ENCODE assay signal across 9 cellular contexts in the genomic region with DNA sequence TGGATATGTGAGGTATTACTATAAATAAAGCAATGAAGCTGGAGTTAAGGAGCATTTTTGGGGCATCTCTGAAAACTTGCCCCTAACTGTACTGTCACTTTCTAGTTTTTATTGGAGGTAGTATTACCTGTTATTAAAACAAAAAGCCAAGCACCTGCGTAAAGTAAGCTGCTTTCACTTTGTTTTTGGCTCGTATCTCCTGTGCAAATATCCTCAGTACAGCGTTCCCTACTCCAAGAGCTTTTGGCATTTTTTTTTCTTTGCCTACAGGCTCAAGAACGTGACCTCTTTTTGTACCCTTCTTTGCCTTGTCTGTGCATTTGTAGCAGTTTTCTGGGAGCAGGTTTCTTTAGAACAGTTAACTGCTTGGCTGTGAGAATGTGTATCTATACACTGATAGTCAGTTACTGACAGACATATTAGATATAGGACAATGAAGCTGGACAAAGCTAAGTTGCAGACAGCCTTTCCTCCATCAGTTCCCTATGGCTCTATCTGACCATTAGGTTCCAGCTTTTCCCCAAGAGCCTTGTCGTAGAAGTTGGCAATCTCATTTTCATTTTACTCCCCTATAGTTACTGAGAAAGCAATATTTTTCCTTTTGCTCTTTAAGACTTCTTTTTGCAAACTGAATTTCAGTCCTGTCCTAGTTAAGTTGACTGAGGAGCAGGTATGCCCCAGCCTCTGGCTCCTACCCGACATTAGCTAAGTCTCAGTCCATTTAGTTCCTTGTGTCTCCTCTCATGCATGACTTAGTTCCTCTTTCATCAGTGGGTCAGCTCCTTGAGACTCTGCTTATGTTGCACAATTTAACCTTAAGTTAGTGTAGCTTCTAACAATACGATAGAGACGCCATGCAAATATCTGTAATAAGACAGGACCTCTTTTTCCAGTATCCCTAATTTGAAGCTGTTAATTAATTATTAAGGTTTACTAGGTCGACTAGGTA. TPM values are rescaled to one million over a fixed set of nuclear protein-coding genes. Genes with fewer than 3 reads are reported as not detected.
A peak's percentile ranks its signal among the peaks of the same experiment; 100 is the strongest.
DNase-seq lines count a peak whose midpoint lies in the region; ATAC-seq, FAIRE-seq and TF ChIP-seq lines count a peak whose summit lies in the region.
"Had no signal": no experiment of that assay in that cellular context is flagged by ENCODE, and none has a peak within 500 bp of the region (broad histone marks: within the 10 kb centered on the region; RNA-seq: fewer than 3 reads in every experiment).

No MANE protein-coding gene starts in this region.

- no peak overlapping the region for H3K27ac Mint-ChIP-seq in activated CD4-positive, alpha-beta T cell treated with anti-CD3 and anti-CD28 coated beads, Interleukin-2, amount 10 ng/mL, durations not matched to agents 7 days and 5 days

- DNase-seq in GM12892 (ENCODE audit: insufficient read length) (peak; percentile 29), iPS-NIHi11 (ENCODE audit: low spot score) (peak; percentile 3), dedifferentiated amniotic fluid mesenchymal stem cell (ENCODE audit: extremely low spot score) (no peak), posterior cingulate gyrus (no peak), NCI-H2227 treated with DMSO at 0.1 percent for 48 hours (lab: John Stamatoyannopoulos, UW) (no peak)
- no peak for DNase-seq in activated CD4-positive, alpha-beta T cell treated with anti-CD3 and anti-CD28 coated beads, Interleukin-2, amount 10 ng/mL, durations not matched to agents 7 days and 5 days
- DNase-seq: NCI-H187 treated with DMSO at 0.1 percent for 48 hours had no signal

- no peak overlapping the region for H3K4me3 Mint-ChIP-seq in activated CD4-positive, alpha-beta T cell treated with anti-CD3 and anti-CD28 coated beads, Interleukin-2, amount 10 ng/mL, durations not matched to agents 7 days and 5 days

- intact Hi-C loops in posterior cingulate gyrus (cut with DNase I), result no loop called here

- peaks cover 4% of the 10 kb centered on the region for H3K36me3 Mint-ChIP-seq in activated CD4-positive, alpha-beta T cell treated with anti-CD3 and anti-CD28 coated beads, Interleukin-2, amount 10 ng/mL, durations not matched to agents 7 days and 5 days (ENCODE audit: low read depth)

- no peaks in the 10 kb centered on the region for H3K9me3 Mint-ChIP-seq in activated CD4-positive, alpha-beta T cell treated with anti-CD3 and anti-CD28 coated beads, Interleukin-2, amount 10 ng/mL, durations not matched to agents 7 days and 5 days

- TF ChIP-seq POLR2A in GM12892 (IDR thresholded peaks at IDR 0.05; ENCODE audit: low read depth, low read length), result no peak

- ATAC-seq in GM21526 (IDR thresholded peaks at IDR 0.05; ENCODE audit: low FRiP score, unreplicated experiment), result peak; percentile 98
- ATAC-seq in HG03460 (IDR thresholded peaks at IDR 0.05; ENCODE audit: unreplicated experiment), result peak; percentile 100

- CTCF ChIA-PET in activated CD4-positive, alpha-beta T cell treated with anti-CD3 and anti-CD28 coated beads, Interleukin-2, amount 10 ng/mL, durations not matched to agents 7 days and 5 days (lab: Charles Lee), result interaction anchor here (0.7 to 1.4 kb wide), 4 partner anchors 9 to 22 kb away, joined by 3 read pairs; no protein-coding TSS in a partner anchor

- POLR2A ChIA-PET in activated CD4-positive, alpha-beta T cell treated with anti-CD3 and anti-CD28 coated beads, Interleukin-2, amount 10 ng/mL, durations not matched to agents 7 days and 5 days (lab: Charles Lee), result no interaction called here

- no peaks in the 10 kb centered on the region for H3K4me1 Mint-ChIP-seq in activated CD4-positive, alpha-beta T cell treated with anti-CD3 and anti-CD28 coated beads, Interleukin-2, amount 10 ng/mL, durations not matched to agents 7 days and 5 days

- H3K27me3 Mint-ChIP-seq in activated CD4-positive, alpha-beta T cell treated with anti-CD3 and anti-CD28 coated beads, Interleukin-2, amount 10 ng/mL, durations not matched to agents 7 days and 5 days, result no peaks in the 10 kb centered on the region

- FAIRE-seq in GM12892 (lab: Jason Lieb, UNC), result peak; percentile 94

RNA-seq across cellular contexts. Expression of a gene that starts 15.3 kb away (rescaled TPM):
- 33.0 TPM for polyA plus RNA-seq in GM12892 (2012; ENCODE audit: missing spikeins)
- 10 to 100 TPM; 35.1 to 43.0 TPM for total RNA-seq in activated CD4-positive, alpha-beta T cell treated with anti-CD3 and anti-CD28 coated beads, Interleukin-2, amount 10 ng/mL, durations not matched to agents 7 days and 5 days

Comparison
In these comparisons a context has a peak if more than half of its experiments do, and no peak if none do; other contexts are left out.
1. DNase-seq: peak in GM12892 (single experiment) and iPS-NIHi11 (single experiment); none in dedifferentiated amniotic fluid mesenchymal stem cell (single experiment), posterior cingulate gyrus (0 of 10), activated CD4-positive, alpha-beta T cell treated with anti-CD3 and anti-CD28 coated beads, Interleukin-2, amount 10 ng/mL, durations not matched to agents 7 days and 5 days (single experiment) and NCI-H2227 treated with DMSO at 0.1 percent for 48 hours (single experiment).